ENCODE assay signal across 12 cellular contexts in the genomic region with DNA sequence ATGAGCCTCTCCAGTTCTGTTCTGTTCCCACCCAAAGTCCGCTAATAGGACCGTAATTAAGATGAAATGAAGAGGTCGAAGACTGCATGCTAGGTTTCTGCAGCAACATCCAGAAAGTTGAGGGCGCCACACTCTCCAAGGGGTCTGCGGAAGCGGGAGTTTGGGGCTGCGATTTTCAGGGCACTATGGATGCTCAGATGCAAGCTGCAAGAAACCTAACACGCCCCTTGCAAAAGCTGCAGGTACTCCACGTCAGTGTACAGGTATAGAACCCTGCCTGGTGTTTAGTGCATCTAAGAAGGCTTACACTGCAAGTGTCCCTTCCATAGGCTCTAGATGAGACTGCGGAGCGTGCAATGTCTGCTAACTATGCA.
DNase-seq lines count a peak whose midpoint lies in the region; ATAC-seq and TF ChIP-seq lines count a peak whose summit lies in the region.
"Had no signal": no experiment of that assay in that cellular context is flagged by ENCODE, and none has a peak within 500 bp of the region (broad histone marks: within the 10 kb centered on the region; RNA-seq: fewer than 3 reads in every experiment).

No MANE protein-coding gene starts in this region.

- H3K9me2 ChIP-seq in GM23338 (ENCODE audit: insufficient read depth) = no peaks in the 10 kb centered on the region

- H3K79me2 ChIP-seq in GM23338 (replicated peaks; ENCODE audit: insufficient read depth) = no peaks in the 10 kb centered on the region

- H2AFZ ChIP-seq in GM23338 = no peak overlapping the region

- CTCF ChIA-PET in CD4-positive, alpha-beta T cell (lab: Charles Lee) = no interaction called here

- no peaks in the 10 kb centered on the region for H3K9me3 ChIP-seq in CD4-positive, alpha-beta T cell (ENCODE audit: control insufficient read depth, low read length)
- H3K9me3 ChIP-seq: SJCRH30 had no signal

- ATAC-seq in CD4-positive, alpha-beta T cell (ENCODE audit: poor library complexity) = no peak
- ATAC-seq in GM23338 (no peak), GM19023 (IDR thresholded peaks at IDR 0.05; ENCODE audit: unreplicated experiment) (no peak), HG02571 (IDR thresholded peaks at IDR 0.05; ENCODE audit: unreplicated experiment) (no peak)
- no peak for ATAC-seq in activated CD4-positive, CD25-positive, alpha-beta regulatory T cell treated with anti-CD3 and anti-CD28 coated beads, Interleukin-2, amount 50 U/mL, for 24 hours

- no peaks in the 10 kb centered on the region for H3K36me3 ChIP-seq in GM23338 (ENCODE audit: insufficient read depth)
- H3K36me3 ChIP-seq: SJCRH30 had no signal

- peak overlapping the region; percentile 81 for H3K4me2 ChIP-seq in GM23338

- peaks cover 51% of the 10 kb centered on the region for H3K27me3 Mint-ChIP-seq in CD4-positive, alpha-beta T cell
- H3K27me3 Mint-ChIP-seq in GM23338 (ENCODE audit: insufficient read depth, low read depth, poor library complexity) = peaks cover 53% of the 10 kb centered on the region
- peaks cover 91% of the 10 kb centered on the region for H3K27me3 Mint-ChIP-seq in nephron (ENCODE audit: low read depth)

- H3K4me3 Mint-ChIP-seq in CD4-positive, alpha-beta T cell = peak overlapping the region; percentile 30
- H3K4me3 Mint-ChIP-seq in GM23338 = peak overlapping the region; percentile 78
- H3K4me3 Mint-ChIP-seq in nephron = peak overlapping the region; percentile 0 to 82 (median 60)

- H3K27ac Mint-ChIP-seq in CD4-positive, alpha-beta T cell = no peak overlapping the region
- H3K27ac Mint-ChIP-seq in GM23338 = no peak overlapping the region
- H3K27ac Mint-ChIP-seq in nephron = no peak overlapping the region

- no peak for DNase-seq in CD4-positive, alpha-beta T cell
- no peak for DNase-seq in GM23338 (ENCODE audit: low spot score)
- no peak for DNase-seq in coronary artery (ENCODE audit: low spot score)
- DNase-seq: activated CD4-positive, alpha-beta T cell treated with anti-CD3 and anti-CD28 coated beads for 4 hours; amygdala; DND-41; SJCRH30; small intestine had no signal

- POLR2A ChIA-PET in CD4-positive, alpha-beta T cell (lab: Charles Lee) = no interaction called here

- H3K36me3 Mint-ChIP-seq in CD4-positive, alpha-beta T cell (ENCODE audit: low read depth) = no peaks in the 10 kb centered on the region
- no peaks in the 10 kb centered on the region for H3K36me3 Mint-ChIP-seq in GM23338 (ENCODE audit: low read depth)
- H3K36me3 Mint-ChIP-seq in nephron (ENCODE audit: low read depth) = no peaks in the 10 kb centered on the region

- no peak overlapping the region for H3K27ac ChIP-seq in CD4-positive, alpha-beta T cell (ENCODE audit: low read depth, low read length)
- H3K27ac ChIP-seq in GM23338 (ENCODE audit: low read depth) = no peak overlapping the region
- H3K27ac ChIP-seq in coronary artery = no peak overlapping the region
- H3K27ac ChIP-seq: SJCRH30 had no signal

- H3K4me1 ChIP-seq in GM23338 (ENCODE audit: insufficient read depth) = no peaks in the 10 kb centered on the region
- H3K4me1 ChIP-seq: SJCRH30 had no signal

- peaks cover 26% of the 10 kb centered on the region for H3K27me3 ChIP-seq in CD4-positive, alpha-beta T cell (ENCODE audit: control insufficient read depth, insufficient read depth, low read length)
- peaks cover 88% of the 10 kb centered on the region for H3K27me3 ChIP-seq in GM23338 (ENCODE audit: insufficient read depth)

- peaks cover 8% of the 10 kb centered on the region for H3K4me1 Mint-ChIP-seq in CD4-positive, alpha-beta T cell (ENCODE audit: low read depth)
- peaks cover 5% of the 10 kb centered on the region; the same call in 1 of the 3 replicates for H3K4me1 Mint-ChIP-seq in GM23338
- H3K4me1 Mint-ChIP-seq in nephron = no peaks in the 10 kb centered on the region

- no peaks in the 10 kb centered on the region for H4K20me1 ChIP-seq in GM23338 (replicated peaks; ENCODE audit: insufficient read depth)

- intact Hi-C loops in CD4-positive, alpha-beta T cell (cut with DNase I, micrococcal nuclease) = no loop called here

- H3K4me3 ChIP-seq in GM23338 = peak overlapping the region; percentile 55
- peak overlapping the region; percentile 60 for H3K4me3 ChIP-seq in coronary artery
- H3K4me3 ChIP-seq: SJCRH30 had no signal

- H3K9me3 Mint-ChIP-seq in CD4-positive, alpha-beta T cell = no peaks in the 10 kb centered on the region
- H3K9me3 Mint-ChIP-seq in GM23338 (no peaks in the 10 kb centered on the region), nephron (peaks cover 18% of the 10 kb centered on the region)

- no peak for TF ChIP-seq CTCF in CD4-positive, alpha-beta T cell (IDR thresholded peaks at IDR 0.05)
- TF ChIP-seq CTCF in GM23338 (conservative IDR thresholded peaks at IDR 0.05; ENCODE audit: low read depth in 2 of 2) = no peak
- TF ChIP-seq CTCF in coronary artery (IDR thresholded peaks at IDR 0.05) = no peak
- no peak for TF ChIP-seq CTCF in nephron (IDR thresholded peaks at IDR 0.05; ENCODE audit: unreplicated experiment in 3 of 3)

- no peaks in the 10 kb centered on the region for H3F3A ChIP-seq in GM23338 (replicated peaks; ENCODE audit: low read depth)

TF ChIP-seq in GM23338, 12 proteins besides CTCF, POLR2A, EP300 and RAD21:
- TF ChIP-seq CREB1 (CRISPR knock-in tag; IDR thresholded peaks at IDR 0.05; ENCODE audit: low read depth) (no peak), EZH2 (IDR thresholded peaks at IDR 0.05; ENCODE audit: low read depth, unreplicated experiment) (peak; percentile 70), ZNF331 (CRISPR knock-in tag; IDR thresholded peaks at IDR 0.05; ENCODE audit: low read depth) (no peak)
- TF ChIP-seq, protein P1, sequence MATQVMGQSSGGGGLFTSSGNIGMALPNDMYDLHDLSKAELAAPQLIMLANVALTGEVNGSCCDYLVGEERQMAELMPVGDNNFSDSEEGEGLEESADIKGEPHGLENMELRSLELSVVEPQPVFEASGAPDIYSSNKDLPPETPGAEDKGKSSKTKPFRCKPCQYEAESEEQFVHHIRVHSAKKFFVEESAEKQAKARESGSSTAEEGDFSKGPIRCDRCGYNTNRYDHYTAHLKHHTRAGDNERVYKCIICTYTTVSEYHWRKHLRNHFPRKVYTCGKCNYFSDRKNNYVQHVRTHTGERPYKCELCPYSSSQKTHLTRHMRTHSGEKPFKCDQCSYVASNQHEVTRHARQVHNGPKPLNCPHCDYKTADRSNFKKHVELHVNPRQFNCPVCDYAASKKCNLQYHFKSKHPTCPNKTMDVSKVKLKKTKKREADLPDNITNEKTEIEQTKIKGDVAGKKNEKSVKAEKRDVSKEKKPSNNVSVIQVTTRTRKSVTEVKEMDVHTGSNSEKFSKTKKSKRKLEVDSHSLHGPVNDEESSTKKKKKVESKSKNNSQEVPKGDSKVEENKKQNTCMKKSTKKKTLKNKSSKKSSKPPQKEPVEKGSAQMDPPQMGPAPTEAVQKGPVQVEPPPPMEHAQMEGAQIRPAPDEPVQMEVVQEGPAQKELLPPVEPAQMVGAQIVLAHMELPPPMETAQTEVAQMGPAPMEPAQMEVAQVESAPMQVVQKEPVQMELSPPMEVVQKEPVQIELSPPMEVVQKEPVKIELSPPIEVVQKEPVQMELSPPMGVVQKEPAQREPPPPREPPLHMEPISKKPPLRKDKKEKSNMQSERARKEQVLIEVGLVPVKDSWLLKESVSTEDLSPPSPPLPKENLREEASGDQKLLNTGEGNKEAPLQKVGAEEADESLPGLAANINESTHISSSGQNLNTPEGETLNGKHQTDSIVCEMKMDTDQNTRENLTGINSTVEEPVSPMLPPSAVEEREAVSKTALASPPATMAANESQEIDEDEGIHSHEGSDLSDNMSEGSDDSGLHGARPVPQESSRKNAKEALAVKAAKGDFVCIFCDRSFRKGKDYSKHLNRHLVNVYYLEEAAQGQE (IDR thresholded peaks at IDR 0.05; ENCODE audit: unreplicated experiment) = no peak
TF ChIP-seq in GM23338: peak in this region for 1.
